14 cellular contexts compared by ENCODE assay signal in the genomic region with DNA sequence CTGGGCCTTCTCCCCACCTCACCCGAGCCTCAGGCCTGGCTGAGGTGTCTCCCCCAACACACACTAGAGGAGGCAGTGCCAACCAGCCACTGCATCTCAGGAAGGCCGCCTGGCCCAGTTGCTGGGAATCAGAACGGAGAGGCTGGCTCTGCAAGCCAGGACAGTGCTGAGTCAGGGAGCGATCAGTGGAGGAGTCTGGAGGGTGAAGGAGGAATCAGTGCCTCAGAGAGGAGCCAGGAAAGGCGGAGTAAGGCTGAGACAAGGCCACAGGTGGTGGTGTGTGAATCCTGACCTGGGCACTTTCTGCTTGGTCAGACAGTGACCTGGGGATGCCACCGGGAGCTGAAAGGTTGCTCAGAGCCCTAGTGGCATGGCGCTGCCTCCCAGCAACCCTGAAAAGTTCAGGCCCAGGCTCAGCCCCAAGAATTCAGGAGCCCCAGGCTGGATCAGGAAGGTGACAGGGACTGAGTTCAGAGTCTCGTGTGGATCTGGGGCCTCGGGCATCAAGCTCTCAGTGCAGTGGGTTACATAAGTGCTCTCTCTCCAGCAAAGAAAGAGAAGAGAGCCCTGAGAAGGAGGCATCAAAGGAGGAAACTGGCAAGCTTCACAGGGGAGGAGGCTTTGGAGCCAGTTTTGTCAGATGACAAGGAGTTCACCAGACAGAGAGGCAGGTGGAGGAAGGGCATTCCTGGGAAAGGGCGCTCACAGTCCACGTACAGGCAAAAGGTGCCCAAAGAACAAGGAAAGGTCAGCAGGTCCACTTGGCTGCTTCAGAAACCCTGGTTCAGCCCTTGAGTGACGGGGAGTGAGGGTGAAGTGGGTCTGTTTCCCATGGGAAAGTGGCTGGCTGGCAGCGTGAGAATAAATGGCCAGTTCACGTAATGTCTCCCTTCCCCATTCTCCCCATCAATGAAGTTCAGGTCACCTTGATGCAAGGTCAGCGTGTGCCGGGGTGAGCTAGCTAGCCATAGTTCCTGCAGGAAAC.
DNase-seq lines count a peak whose midpoint lies in the region; ATAC-seq, FAIRE-seq and TF ChIP-seq lines count a peak whose summit lies in the region.
"Had no signal": no experiment of that assay in that cellular context is flagged by ENCODE, and none has a peak within 500 bp of the region (broad histone marks: within the 10 kb centered on the region; RNA-seq: fewer than 3 reads in every experiment).

No MANE protein-coding gene starts in this region.

- BruUV-seq in HepG2 (replicated peaks; lab: Mats Ljungman, UMichigan): no TSS peak

- POLR2A ChIA-PET in HepG2 (lab: Yijun Ruan, JAX): no interaction called here

- H3K79me2 ChIP-seq in HepG2 (ENCODE audit: insufficient read depth, low read length): no peaks in the 10 kb centered on the region

- H3K4me3 Mint-ChIP-seq in brain: no peak overlapping the region
- H3K4me3 Mint-ChIP-seq: activated naive CD8-positive, alpha-beta T cell treated with anti-CD3 and anti-CD28 coated beads, Interleukin-2, amount 50 U/mL, for 24 hours had no signal

- H3K36me3 ChIP-seq in HepG2 (replicated peaks in 1 of 2; ENCODE audit: control insufficient read depth in 1 of 2, insufficient read depth in 2 of 2, low read length in 2 of 2) (no peaks in the 10 kb centered on the region), suprapubic skin (no peaks in the 10 kb centered on the region)

- no peaks in the 10 kb centered on the region for H4K20me1 ChIP-seq in HepG2 (ENCODE audit: insufficient read depth, low read length)

- H3K4me1 ChIP-seq in HepG2 (ENCODE audit: insufficient read depth, low read length) (peaks cover 39% of the 10 kb centered on the region), suprapubic skin (peaks cover 71% of the 10 kb centered on the region)

- WGBS in HepG2 (ENCODE audit: low lambda C conversion rate): 19% methylated on average over 10 of the region's 16 CpGs
- WGBS in suprapubic skin: 50% methylated on average over 14 of the region's 16 CpGs

- H3K4me3 ChIP-seq in HepG2 (replicated peaks in 1 of 3; ENCODE audit: insufficient read depth in 1 of 3, low read depth in 2 of 3, low read length in 3 of 3): peak overlapping the region in 1 of 3 experiments; percentile 44; a peak in 2 of 6 replicates
- H3K4me3 ChIP-seq in suprapubic skin: no peak overlapping the region

- H3K9me3 ChIP-seq in HepG2 (ENCODE audit: low read length) (no peaks in the 10 kb centered on the region), suprapubic skin (no peaks in the 10 kb centered on the region)

- H3K36me3 Mint-ChIP-seq in brain: peaks cover 6% of the 10 kb centered on the region

- DNase-seq in activated effector memory CD4-positive, alpha-beta T cell treated with anti-CD3 and anti-CD28 coated beads, Interleukin-2, amount 50 U/mL, for 16 hours: peak; percentile 28
- no peak for DNase-seq in activated effector memory CD4-positive, alpha-beta T cell treated with Interleukin-2 at 50 U/mL for 16 hours
- no peak for DNase-seq in HepG2 (ENCODE audit: low spot score)
- peak; percentile 62 to 79 for DNase-seq in suprapubic skin (ENCODE audit: low spot score in 2 of 2)
- DNase-seq in NCI-H1930 (lab: John Stamatoyannopoulos, UW): no peak
- DNase-seq: activated CD4-positive, alpha-beta T cell treated with anti-CD3 and anti-CD28 coated beads, Interleukin-2, amount 50 U/mL, for 4 hours; activated naive CD8-positive, alpha-beta T cell treated with anti-CD3 and anti-CD28 coated beads, Interleukin-2, amount 50 U/mL, for 24 hours; EL; erythroblast; SHP77 treated with DMSO at 0.1 percent for 48 hours had no signal

- peaks cover 3% of the 10 kb centered on the region for H3K27me3 Mint-ChIP-seq in brain
- H3K27me3 Mint-ChIP-seq: activated naive CD8-positive, alpha-beta T cell treated with anti-CD3 and anti-CD28 coated beads, Interleukin-2, amount 50 U/mL, for 24 hours had no signal

- in situ Hi-C loops in HepG2 (cut with HindIII; ENCODE audit: extremely low pct_ligation_motif_present, low pct_unique_long_range_greater_than_20kb): no loop called here

- no peak for TF ChIP-seq RAD21 in HepG2 (CRISPR knock-in tag; IDR thresholded peaks at IDR 0.05)

- no peak for TF ChIP-seq CTCF in brain (conservative IDR thresholded peaks at IDR 0.05)
- TF ChIP-seq CTCF in HepG2 (CRISPR knock-in tag; IDR thresholded peaks at IDR 0.05): no peak
- TF ChIP-seq CTCF in suprapubic skin (IDR thresholded peaks at IDR 0.05): no peak

- no peak for TF ChIP-seq POLR2A in HepG2 (IDR thresholded peaks at IDR 0.05; ENCODE audit: insufficient read depth in 1 of 2, low read depth in 2 of 2, low read length in 2 of 2)
- TF ChIP-seq POLR2A in suprapubic skin (IDR thresholded peaks at IDR 0.05): no peak

- FAIRE-seq in HepG2 (lab: Jason Lieb, UNC): no peak

- H3K9me3 Mint-ChIP-seq in brain: peaks cover 0 to 14% (median 8%) of the 10 kb centered on the region in 5 experiments

- H3K27ac ChIP-seq in HepG2 (ENCODE audit: extremely low read length, insufficient read depth, low read length): no peak overlapping the region
- H3K27ac ChIP-seq in suprapubic skin: peak overlapping the region; percentile 87
- H3K27ac ChIP-seq: KMS-11 had no signal

- H2AFZ ChIP-seq in HepG2 (ENCODE audit: low read length): no peak overlapping the region

- peak overlapping the region; percentile 58 for H3K4me2 ChIP-seq in HepG2 (ENCODE audit: low read depth, low read length)
- H3K4me2 ChIP-seq: KMS-11 had no signal

- ATAC-seq in HepG2 (peak; percentile 45), GM21360 (IDR thresholded peaks at IDR 0.05; ENCODE audit: unreplicated experiment) (no peak), GM21723 (IDR thresholded peaks at IDR 0.05; ENCODE audit: unreplicated experiment) (no peak)
- ATAC-seq: activated naive CD8-positive, alpha-beta T cell treated with anti-CD3 and anti-CD28 coated beads, Interleukin-2, amount 50 U/mL, for 24 hours had no signal

- CTCF ChIA-PET in HepG2 (lab: Yijun Ruan, JAX; ENCODE audit: low intra/inter-chr PET ratio, low total read pairs): no interaction called here

- H3K4me1 Mint-ChIP-seq in brain: peaks cover 28% of the 10 kb centered on the region

- H3K27me3 ChIP-seq in HepG2 (ENCODE audit: control insufficient read depth in 1 of 2, insufficient read depth in 2 of 2, low read length in 2 of 2) (peaks cover 0 to 22% of the 10 kb centered on the region in 2 experiments; a peak in 3 of 5 replicates), suprapubic skin (no peaks in the 10 kb centered on the region)

- peak overlapping the region in 4 of 5 experiments; percentile 38 to 74 (median 53) for H3K27ac Mint-ChIP-seq in brain
- H3K27ac Mint-ChIP-seq: activated naive CD8-positive, alpha-beta T cell treated with anti-CD3 and anti-CD28 coated beads, Interleukin-2, amount 50 U/mL, for 24 hours had no signal

- H3K9ac ChIP-seq in HepG2 (ENCODE audit: insufficient read depth, low read depth, low read length): no peak overlapping the region
- H3K9ac ChIP-seq: KMS-11 had no signal

- intact Hi-C loops in HepG2 (cut with micrococcal nuclease; ENCODE audit: unreplicated experiment): no loop called here

- no peak for TF ChIP-seq EP300 in HepG2 (IDR thresholded peaks at IDR 0.05; ENCODE audit: low read depth in 2 of 2, low read length in 2 of 2)
- TF ChIP-seq EP300 in HepG2 (CRISPR knock-in tag; IDR thresholded peaks at IDR 0.05; ENCODE audit: borderline replicate concordance): no peak
- no peak for TF ChIP-seq EP300 in suprapubic skin (IDR thresholded peaks at IDR 0.05)

TF ChIP-seq in HepG2, 621 proteins besides CTCF, POLR2A, EP300 and RAD21 (continues in another document):
- TF ChIP-seq, protein P1, sequence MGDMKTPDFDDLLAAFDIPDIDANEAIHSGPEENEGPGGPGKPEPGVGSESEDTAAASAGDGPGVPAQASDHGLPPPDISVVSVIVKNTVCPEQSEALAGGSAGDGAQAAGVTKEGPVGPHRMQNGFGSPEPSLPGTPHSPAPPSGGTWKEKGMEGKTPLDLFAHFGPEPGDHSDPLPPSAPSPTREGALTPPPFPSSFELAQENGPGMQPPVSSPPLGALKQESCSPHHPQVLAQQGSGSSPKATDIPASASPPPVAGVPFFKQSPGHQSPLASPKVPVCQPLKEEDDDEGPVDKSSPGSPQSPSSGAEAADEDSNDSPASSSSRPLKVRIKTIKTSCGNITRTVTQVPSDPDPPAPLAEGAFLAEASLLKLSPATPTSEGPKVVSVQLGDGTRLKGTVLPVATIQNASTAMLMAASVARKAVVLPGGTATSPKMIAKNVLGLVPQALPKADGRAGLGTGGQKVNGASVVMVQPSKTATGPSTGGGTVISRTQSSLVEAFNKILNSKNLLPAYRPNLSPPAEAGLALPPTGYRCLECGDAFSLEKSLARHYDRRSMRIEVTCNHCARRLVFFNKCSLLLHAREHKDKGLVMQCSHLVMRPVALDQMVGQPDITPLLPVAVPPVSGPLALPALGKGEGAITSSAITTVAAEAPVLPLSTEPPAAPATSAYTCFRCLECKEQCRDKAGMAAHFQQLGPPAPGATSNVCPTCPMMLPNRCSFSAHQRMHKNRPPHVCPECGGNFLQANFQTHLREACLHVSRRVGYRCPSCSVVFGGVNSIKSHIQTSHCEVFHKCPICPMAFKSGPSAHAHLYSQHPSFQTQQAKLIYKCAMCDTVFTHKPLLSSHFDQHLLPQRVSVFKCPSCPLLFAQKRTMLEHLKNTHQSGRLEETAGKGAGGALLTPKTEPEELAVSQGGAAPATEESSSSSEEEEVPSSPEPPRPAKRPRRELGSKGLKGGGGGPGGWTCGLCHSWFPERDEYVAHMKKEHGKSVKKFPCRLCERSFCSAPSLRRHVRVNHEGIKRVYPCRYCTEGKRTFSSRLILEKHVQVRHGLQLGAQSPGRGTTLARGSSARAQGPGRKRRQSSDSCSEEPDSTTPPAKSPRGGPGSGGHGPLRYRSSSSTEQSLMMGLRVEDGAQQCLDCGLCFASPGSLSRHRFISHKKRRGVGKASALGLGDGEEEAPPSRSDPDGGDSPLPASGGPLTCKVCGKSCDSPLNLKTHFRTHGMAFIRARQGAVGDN (CRISPR knock-in tag; IDR thresholded peaks at IDR 0.05): 0 out of 2 replicates have a peak, but pooled peaks have one; percentile 8

Comparison
In these comparisons a context has a peak if more than half of its experiments do, and no peak if none do; other contexts are left out.
1. DNase-seq: peak in activated effector memory CD4-positive, alpha-beta T cell treated with anti-CD3 and anti-CD28 coated beads, Interleukin-2, amount 50 U/mL, for 16 hours (single experiment) and suprapubic skin (2 of 2); none in activated effector memory CD4-positive, alpha-beta T cell treated with Interleukin-2 at 50 U/mL for 16 hours (single experiment), HepG2 (single experiment) and NCI-H1930 (0 of 2).